1 cellular context compared by ENCODE assay signal in the genomic region with DNA sequence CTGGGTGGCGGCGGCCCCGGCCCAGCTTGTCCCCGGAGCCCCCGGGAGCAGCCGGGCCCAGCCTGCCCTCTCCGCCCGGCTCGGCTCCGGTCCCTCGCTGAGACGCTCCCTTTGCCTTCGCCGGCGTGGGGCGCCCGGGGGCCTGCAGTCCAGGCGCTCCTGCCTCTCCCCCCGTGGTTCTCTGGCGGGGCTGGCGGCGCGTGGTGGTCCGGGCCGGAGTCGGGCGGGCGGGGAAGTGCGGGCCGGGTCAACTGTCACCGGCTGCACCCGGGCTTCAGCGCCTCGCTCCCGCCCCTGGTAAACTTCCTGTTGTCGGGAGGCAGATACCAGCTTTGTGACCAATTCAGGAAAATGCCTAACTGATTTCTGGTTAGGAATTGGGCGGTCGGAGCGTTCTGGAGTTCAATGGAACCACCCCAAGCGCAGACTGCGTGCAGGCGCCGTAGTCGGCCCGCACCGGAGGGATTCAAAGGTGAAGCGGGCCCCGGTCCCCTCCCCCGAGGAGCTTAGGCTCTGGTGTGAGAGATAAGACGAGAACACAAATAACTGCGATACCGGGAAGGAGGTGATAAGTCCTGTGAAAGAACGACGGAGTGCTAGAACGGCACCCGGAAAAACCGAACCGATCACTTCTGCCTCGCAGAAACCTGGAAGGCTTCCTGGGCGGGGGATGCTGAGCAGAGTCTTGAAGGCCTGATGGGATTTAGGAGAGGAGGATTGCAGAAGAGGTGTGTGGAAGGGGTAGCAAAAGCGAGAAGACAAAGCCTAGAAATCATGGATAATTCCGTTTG.
A peak's percentile ranks its signal among the peaks of the same experiment; 100 is the strongest.
TF ChIP-seq lines count a peak whose summit lies in the region.

No MANE protein-coding gene starts in this region.

TF ChIP-seq in HepG2, 621 proteins besides CTCF, POLR2A, EP300 and RAD21 (continued from another document and continues in another):
- TF ChIP-seq, protein P1, sequence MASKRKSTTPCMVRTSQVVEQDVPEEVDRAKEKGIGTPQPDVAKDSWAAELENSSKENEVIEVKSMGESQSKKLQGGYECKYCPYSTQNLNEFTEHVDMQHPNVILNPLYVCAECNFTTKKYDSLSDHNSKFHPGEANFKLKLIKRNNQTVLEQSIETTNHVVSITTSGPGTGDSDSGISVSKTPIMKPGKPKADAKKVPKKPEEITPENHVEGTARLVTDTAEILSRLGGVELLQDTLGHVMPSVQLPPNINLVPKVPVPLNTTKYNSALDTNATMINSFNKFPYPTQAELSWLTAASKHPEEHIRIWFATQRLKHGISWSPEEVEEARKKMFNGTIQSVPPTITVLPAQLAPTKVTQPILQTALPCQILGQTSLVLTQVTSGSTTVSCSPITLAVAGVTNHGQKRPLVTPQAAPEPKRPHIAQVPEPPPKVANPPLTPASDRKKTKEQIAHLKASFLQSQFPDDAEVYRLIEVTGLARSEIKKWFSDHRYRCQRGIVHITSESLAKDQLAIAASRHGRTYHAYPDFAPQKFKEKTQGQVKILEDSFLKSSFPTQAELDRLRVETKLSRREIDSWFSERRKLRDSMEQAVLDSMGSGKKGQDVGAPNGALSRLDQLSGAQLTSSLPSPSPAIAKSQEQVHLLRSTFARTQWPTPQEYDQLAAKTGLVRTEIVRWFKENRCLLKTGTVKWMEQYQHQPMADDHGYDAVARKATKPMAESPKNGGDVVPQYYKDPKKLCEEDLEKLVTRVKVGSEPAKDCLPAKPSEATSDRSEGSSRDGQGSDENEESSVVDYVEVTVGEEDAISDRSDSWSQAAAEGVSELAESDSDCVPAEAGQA (IDR thresholded peaks at IDR 0.05; ENCODE audit: low read depth): no peak
- TF ChIP-seq, protein P1 (CRISPR knock-in tag; IDR thresholded peaks at IDR 0.05; ENCODE audit: borderline replicate concordance): no peak
- TF ChIP-seq MTF2 (CRISPR knock-in tag; IDR thresholded peaks at IDR 0.05; ENCODE audit: borderline replicate concordance): 0 out of 2 replicates have a peak, but pooled peaks have one; percentile 27
- peak; percentile 45; the same call in 1 of the 2 replicates for TF ChIP-seq POLR2G (IDR thresholded peaks at IDR 0.05; ENCODE audit: low read depth, low read length)
- peak; percentile 68; the same call in 1 of the 2 replicates for TF ChIP-seq ZNF879 (CRISPR knock-in tag; IDR thresholded peaks at IDR 0.05)
- TF ChIP-seq SRY (CRISPR knock-in tag; IDR thresholded peaks at IDR 0.05): 0 out of 2 replicates have a peak, but pooled peaks have one; percentile 9
- TF ChIP-seq ZNF441 (CRISPR knock-in tag; IDR thresholded peaks at IDR 0.05; ENCODE audit: borderline replicate concordance): peak; percentile 66; the same call in 1 of the 2 replicates
- TF ChIP-seq, protein P2, sequence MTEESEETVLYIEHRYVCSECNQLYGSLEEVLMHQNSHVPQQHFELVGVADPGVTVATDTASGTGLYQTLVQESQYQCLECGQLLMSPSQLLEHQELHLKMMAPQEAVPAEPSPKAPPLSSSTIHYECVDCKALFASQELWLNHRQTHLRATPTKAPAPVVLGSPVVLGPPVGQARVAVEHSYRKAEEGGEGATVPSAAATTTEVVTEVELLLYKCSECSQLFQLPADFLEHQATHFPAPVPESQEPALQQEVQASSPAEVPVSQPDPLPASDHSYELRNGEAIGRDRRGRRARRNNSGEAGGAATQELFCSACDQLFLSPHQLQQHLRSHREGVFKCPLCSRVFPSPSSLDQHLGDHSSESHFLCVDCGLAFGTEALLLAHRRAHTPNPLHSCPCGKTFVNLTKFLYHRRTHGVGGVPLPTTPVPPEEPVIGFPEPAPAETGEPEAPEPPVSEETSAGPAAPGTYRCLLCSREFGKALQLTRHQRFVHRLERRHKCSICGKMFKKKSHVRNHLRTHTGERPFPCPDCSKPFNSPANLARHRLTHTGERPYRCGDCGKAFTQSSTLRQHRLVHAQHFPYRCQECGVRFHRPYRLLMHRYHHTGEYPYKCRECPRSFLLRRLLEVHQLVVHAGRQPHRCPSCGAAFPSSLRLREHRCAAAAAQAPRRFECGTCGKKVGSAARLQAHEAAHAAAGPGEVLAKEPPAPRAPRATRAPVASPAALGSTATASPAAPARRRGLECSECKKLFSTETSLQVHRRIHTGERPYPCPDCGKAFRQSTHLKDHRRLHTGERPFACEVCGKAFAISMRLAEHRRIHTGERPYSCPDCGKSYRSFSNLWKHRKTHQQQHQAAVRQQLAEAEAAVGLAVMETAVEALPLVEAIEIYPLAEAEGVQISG (CRISPR knock-in tag; IDR thresholded peaks at IDR 0.05): peak; percentile 64; the same call in 1 of the 2 replicates
- TF ChIP-seq ZNF768 (CRISPR knock-in tag; IDR thresholded peaks at IDR 0.05): no peak
- no peak; the same call in 1 of the 2 replicates for TF ChIP-seq BORCS8-MEF2B (CRISPR knock-in tag; IDR thresholded peaks at IDR 0.05)
- 0 out of 2 replicates have a peak, but pooled peaks have one; percentile 25 for TF ChIP-seq KLF13 (CRISPR knock-in tag; IDR thresholded peaks at IDR 0.05)
- TF ChIP-seq ZNF841 (CRISPR knock-in tag; IDR thresholded peaks at IDR 0.05; ENCODE audit: borderline replicate concordance): 0 out of 2 replicates have a peak, but pooled peaks have one; percentile 14
- TF ChIP-seq, protein P3, sequence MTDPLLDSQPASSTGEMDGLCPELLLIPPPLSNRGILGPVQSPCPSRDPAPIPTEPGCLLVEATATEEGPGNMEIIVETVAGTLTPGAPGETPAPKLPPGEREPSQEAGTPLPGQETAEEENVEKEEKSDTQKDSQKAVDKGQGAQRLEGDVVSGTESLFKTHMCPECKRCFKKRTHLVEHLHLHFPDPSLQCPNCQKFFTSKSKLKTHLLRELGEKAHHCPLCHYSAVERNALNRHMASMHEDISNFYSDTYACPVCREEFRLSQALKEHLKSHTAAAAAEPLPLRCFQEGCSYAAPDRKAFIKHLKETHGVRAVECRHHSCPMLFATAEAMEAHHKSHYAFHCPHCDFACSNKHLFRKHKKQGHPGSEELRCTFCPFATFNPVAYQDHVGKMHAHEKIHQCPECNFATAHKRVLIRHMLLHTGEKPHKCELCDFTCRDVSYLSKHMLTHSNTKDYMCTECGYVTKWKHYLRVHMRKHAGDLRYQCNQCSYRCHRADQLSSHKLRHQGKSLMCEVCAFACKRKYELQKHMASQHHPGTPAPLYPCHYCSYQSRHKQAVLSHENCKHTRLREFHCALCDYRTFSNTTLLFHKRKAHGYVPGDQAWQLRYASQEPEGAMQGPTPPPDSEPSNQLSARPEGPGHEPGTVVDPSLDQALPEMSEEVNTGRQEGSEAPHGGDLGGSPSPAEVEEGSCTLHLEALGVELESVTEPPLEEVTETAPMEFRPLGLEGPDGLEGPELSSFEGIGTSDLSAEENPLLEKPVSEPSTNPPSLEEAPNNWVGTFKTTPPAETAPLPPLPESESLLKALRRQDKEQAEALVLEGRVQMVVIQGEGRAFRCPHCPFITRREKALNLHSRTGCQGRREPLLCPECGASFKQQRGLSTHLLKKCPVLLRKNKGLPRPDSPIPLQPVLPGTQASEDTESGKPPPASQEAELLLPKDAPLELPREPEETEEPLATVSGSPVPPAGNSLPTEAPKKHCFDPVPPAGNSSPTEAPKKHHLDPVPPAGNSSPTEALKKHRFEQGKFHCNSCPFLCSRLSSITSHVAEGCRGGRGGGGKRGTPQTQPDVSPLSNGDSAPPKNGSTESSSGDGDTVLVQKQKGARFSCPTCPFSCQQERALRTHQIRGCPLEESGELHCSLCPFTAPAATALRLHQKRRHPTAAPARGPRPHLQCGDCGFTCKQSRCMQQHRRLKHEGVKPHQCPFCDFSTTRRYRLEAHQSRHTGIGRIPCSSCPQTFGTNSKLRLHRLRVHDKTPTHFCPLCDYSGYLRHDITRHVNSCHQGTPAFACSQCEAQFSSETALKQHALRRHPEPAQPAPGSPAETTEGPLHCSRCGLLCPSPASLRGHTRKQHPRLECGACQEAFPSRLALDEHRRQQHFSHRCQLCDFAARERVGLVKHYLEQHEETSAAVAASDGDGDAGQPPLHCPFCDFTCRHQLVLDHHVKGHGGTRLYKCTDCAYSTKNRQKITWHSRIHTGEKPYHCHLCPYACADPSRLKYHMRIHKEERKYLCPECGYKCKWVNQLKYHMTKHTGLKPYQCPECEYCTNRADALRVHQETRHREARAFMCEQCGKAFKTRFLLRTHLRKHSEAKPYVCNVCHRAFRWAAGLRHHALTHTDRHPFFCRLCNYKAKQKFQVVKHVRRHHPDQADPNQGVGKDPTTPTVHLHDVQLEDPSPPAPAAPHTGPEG (CRISPR knock-in tag; IDR thresholded peaks at IDR 0.05): peak; percentile 86
- TF ChIP-seq, protein P4, sequence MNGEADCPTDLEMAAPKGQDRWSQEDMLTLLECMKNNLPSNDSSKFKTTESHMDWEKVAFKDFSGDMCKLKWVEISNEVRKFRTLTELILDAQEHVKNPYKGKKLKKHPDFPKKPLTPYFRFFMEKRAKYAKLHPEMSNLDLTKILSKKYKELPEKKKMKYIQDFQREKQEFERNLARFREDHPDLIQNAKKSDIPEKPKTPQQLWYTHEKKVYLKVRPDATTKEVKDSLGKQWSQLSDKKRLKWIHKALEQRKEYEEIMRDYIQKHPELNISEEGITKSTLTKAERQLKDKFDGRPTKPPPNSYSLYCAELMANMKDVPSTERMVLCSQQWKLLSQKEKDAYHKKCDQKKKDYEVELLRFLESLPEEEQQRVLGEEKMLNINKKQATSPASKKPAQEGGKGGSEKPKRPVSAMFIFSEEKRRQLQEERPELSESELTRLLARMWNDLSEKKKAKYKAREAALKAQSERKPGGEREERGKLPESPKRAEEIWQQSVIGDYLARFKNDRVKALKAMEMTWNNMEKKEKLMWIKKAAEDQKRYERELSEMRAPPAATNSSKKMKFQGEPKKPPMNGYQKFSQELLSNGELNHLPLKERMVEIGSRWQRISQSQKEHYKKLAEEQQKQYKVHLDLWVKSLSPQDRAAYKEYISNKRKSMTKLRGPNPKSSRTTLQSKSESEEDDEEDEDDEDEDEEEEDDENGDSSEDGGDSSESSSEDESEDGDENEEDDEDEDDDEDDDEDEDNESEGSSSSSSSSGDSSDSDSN (CRISPR knock-in tag; IDR thresholded peaks at IDR 0.05): peak; percentile 44; the same call in 1 of the 2 replicates
- TF ChIP-seq, protein P5, sequence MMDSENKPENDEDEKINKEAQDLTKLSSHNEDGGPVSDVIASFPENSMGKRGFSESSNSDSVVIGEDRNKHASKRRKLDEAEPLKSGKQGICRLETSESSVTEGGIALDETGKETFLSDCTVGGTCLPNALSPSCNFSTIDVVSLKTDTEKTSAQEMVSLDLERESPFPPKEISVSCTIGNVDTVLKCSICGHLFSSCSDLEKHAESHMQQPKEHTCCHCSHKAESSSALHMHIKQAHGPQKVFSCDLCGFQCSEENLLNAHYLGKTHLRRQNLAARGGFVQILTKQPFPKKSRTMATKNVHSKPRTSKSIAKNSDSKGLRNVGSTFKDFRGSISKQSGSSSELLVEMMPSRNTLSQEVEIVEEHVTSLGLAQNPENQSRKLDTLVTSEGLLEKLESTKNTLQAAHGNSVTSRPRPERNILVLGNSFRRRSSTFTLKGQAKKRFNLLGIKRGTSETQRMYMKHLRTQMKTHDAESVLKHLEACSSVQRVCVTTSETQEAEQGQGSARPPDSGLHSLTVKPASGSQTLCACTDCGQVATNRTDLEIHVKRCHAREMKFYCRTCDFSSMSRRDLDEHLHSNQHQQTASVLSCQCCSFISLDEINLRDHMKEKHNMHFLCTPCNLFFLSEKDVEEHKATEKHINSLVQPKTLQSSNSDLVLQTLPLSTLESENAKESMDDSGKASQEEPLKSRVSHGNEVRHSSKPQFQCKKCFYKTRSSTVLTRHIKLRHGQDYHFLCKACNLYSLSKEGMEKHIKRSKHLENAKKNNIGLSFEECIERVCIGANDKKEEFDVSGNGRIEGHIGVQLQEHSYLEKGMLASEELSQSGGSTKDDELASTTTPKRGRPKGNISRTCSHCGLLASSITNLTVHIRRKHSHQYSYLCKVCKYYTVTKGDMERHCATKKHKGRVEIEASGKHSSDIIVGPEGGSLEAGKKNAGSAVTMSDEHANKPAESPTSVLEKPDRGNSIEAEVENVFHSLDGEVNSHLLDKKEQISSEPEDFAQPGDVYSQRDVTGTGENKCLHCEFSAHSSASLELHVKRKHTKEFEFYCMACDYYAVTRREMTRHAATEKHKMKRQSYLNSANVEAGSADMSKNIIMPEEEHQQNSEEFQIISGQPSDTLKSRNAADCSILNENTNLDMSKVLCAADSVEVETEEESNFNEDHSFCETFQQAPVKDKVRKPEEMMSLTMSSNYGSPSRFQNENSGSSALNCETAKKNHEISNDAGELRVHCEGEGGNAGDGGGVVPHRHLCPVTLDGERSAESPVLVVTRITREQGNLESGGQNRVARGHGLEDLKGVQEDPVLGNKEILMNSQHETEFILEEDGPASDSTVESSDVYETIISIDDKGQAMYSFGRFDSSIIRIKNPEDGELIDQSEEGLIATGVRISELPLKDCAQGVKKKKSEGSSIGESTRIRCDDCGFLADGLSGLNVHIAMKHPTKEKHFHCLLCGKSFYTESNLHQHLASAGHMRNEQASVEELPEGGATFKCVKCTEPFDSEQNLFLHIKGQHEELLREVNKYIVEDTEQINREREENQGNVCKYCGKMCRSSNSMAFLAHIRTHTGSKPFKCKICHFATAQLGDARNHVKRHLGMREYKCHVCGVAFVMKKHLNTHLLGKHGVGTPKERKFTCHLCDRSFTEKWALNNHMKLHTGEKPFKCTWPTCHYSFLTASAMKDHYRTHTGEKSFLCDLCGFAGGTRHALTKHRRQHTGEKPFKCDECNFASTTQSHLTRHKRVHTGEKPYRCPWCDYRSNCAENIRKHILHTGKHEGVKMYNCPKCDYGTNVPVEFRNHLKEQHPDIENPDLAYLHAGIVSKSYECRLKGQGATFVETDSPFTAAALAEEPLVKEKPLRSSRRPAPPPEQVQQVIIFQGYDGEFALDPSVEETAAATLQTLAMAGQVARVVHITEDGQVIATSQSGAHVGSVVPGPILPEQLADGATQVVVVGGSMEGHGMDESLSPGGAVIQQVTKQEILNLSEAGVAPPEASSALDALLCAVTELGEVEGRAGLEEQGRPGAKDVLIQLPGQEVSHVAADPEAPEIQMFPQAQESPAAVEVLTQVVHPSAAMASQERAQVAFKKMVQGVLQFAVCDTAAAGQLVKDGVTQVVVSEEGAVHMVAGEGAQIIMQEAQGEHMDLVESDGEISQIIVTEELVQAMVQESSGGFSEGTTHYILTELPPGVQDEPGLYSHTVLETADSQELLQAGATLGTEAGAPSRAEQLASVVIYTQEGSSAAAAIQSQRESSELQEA (CRISPR knock-in tag; IDR thresholded peaks at IDR 0.05; ENCODE audit: not compliant biosample characterization): peak; percentile 17
- TF ChIP-seq SP140L (CRISPR knock-in tag; IDR thresholded peaks at IDR 0.05; ENCODE audit: borderline replicate concordance): no peak
- TF ChIP-seq ASH2L (IDR thresholded peaks at IDR 0.05; ENCODE audit: insufficient read length, low read depth, low read length): peak; percentile 86
- peak; percentile 13 for TF ChIP-seq YY1 (IDR thresholded peaks at IDR 0.05; ENCODE audit: insufficient read depth, insufficient replicate concordance, low read depth, low read length)
- peak; percentile 95 for TF ChIP-seq HNRNPLL (IDR thresholded peaks at IDR 0.05; ENCODE audit: low read depth, low read length, poor library complexity, severe bottlenecking)
- TF ChIP-seq ZNF724P (CRISPR knock-in tag; IDR thresholded peaks at IDR 0.05; ENCODE audit: borderline replicate concordance): no peak
